27 cellular contexts compared by ENCODE assay signal in genomic region chr12:122820138-122820537, GRCh38.
"Had no signal": no experiment of that assay in that cellular context is flagged by ENCODE, and none has a peak within 500 bp of the region (broad histone marks: within the 10 kb centered on the region; RNA-seq: fewer than 3 reads in every experiment).

No MANE protein-coding gene starts in this region.

- H3K4me3 Mint-ChIP-seq: activated CD4-positive, alpha-beta memory T cell treated with anti-CD3 and anti-CD28 coated beads for 36 hours; activated CD4-positive, alpha-beta T cell treated with anti-CD3 and anti-CD28 coated beads, Interleukin-2, amount 10 ng/mL, durations not matched to agents 24 days and 14 days; activated T-cell treated with anti-CD3 and anti-CD28 coated beads, Interleukin-2, amount 50 U/mL, for 4 hours; activated T-helper 17 cell treated with anti-CD3 and anti-CD28 coated beads, Interleukin-2, amount 50 U/mL, for 72 hours; dendritic cell treated with granulocyte-macrophage colony-stimulating factor and Interleukin-4, amounts not matched to agents 40 ng/mL and 50 ng/mL, for 4 days; endodermal cell; natural killer cell; neural progenitor cell; T-helper 17 cell had no signal

- H3K27ac Mint-ChIP-seq: activated CD4-positive, alpha-beta memory T cell treated with anti-CD3 and anti-CD28 coated beads for 36 hours; activated CD4-positive, alpha-beta T cell treated with anti-CD3 and anti-CD28 coated beads, Interleukin-2, amount 10 ng/mL, durations not matched to agents 24 days and 14 days; activated naive CD4-positive, alpha-beta T cell treated with anti-CD3 and anti-CD28 coated beads, Interleukin-2, amount 50 U/mL, for 72 hours; activated T-helper 17 cell treated with anti-CD3 and anti-CD28 coated beads, Interleukin-2, amount 50 U/mL, for 72 hours; dendritic cell treated with granulocyte-macrophage colony-stimulating factor and Interleukin-4, amounts not matched to agents 40 ng/mL and 50 ng/mL, for 4 days; endodermal cell; natural killer cell; neural progenitor cell; T-helper 17 cell had no signal

- H3K4me3 ChIP-seq: breast epithelium, heart right ventricle, neural progenitor cell, thoracic aorta, uterus had no signal

- H3K36me3 Mint-ChIP-seq: activated CD4-positive, alpha-beta memory T cell treated with anti-CD3 and anti-CD28 coated beads for 36 hours; activated naive CD4-positive, alpha-beta T cell treated with anti-CD3 and anti-CD28 coated beads, Interleukin-2, amount 50 U/mL, for 72 hours; natural killer cell; neural progenitor cell had no signal

- H3K4me2 ChIP-seq: neural progenitor cell had no signal

- DNase-seq: activated CD4-positive, alpha-beta memory T cell treated with anti-CD3 and anti-CD28 coated beads for 36 hours; activated CD4-positive, alpha-beta T cell treated with anti-CD3 and anti-CD28 coated beads, Interleukin-2, amount 10 ng/mL, durations not matched to agents 24 days and 14 days; activated CD4-positive, CD25-positive, alpha-beta regulatory T cell treated with anti-CD3 and anti-CD28 coated beads, Interleukin-2, amount 50 U/mL, for 72 hours; activated CD8-positive, alpha-beta memory T cell treated with anti-CD3 and anti-CD28 coated beads, Interleukin-2, amount 50 U/mL, for 48 hours; activated naive CD4-positive, alpha-beta T cell; activated T-cell treated with anti-CD3 and anti-CD28 coated beads, Interleukin-2, amount 50 U/mL, for 4 hours; central memory CD4-positive, alpha-beta T cell; endodermal cell; foreskin fibroblast; heart right ventricle; mesenchymal stem cell; natural killer cell; right cardiac atrium; stimulated activated CD4-positive, alpha-beta T cell treated with anti-CD3 and anti-CD28 coated beads, Interleukin-15, amount 100 ng/mL, for 24 hours; stimulated activated CD4-positive, alpha-beta T cell treated with anti-CD3 and anti-CD28 coated beads, Interleukin-2, amount 100 ng/mL, for 24 hours; stimulated activated naive CD4-positive, alpha-beta T cell treated with Interleukin-2 at 50 U/mL for 16 hours; T-helper 17 cell; T1000; trophoblast cell; uterus; WERI-Rb-1 had no signal

- ATAC-seq: activated naive CD4-positive, alpha-beta T cell treated with anti-CD3 and anti-CD28 coated beads, Interleukin-2, amount 50 U/mL, for 72 hours; activated T-cell treated with anti-CD3 and anti-CD28 coated beads, Interleukin-2, amount 50 U/mL, for 4 hours; activated T-helper 17 cell treated with anti-CD3 and anti-CD28 coated beads, Interleukin-2, amount 50 U/mL, for 72 hours; heart right ventricle; natural killer cell; right cardiac atrium had no signal

- H3K9ac ChIP-seq: neural progenitor cell had no signal

- H3K36me3 ChIP-seq: breast epithelium, heart right ventricle, neural progenitor cell, thoracic aorta, uterus, WERI-Rb-1 had no signal

- H3K27me3 ChIP-seq: breast epithelium, heart right ventricle, neural progenitor cell, uterus had no signal

- H3K27me3 Mint-ChIP-seq: activated CD4-positive, alpha-beta memory T cell treated with anti-CD3 and anti-CD28 coated beads for 36 hours; activated T-helper 17 cell treated with anti-CD3 and anti-CD28 coated beads, Interleukin-2, amount 50 U/mL, for 72 hours; T-helper 17 cell had no signal

- H2AFZ ChIP-seq: neural progenitor cell had no signal

- H3K9me3 Mint-ChIP-seq: activated CD4-positive, alpha-beta memory T cell treated with anti-CD3 and anti-CD28 coated beads for 36 hours; activated CD4-positive, alpha-beta T cell treated with anti-CD3 and anti-CD28 coated beads, Interleukin-2, amount 10 ng/mL, durations not matched to agents 24 days and 14 days; activated naive CD4-positive, alpha-beta T cell treated with anti-CD3 and anti-CD28 coated beads, Interleukin-2, amount 50 U/mL, for 72 hours; activated T-cell treated with anti-CD3 and anti-CD28 coated beads, Interleukin-2, amount 50 U/mL, for 4 hours; activated T-helper 17 cell treated with anti-CD3 and anti-CD28 coated beads, Interleukin-2, amount 50 U/mL, for 72 hours; dendritic cell treated with granulocyte-macrophage colony-stimulating factor and Interleukin-4, amounts not matched to agents 40 ng/mL and 50 ng/mL, for 4 days; endodermal cell; natural killer cell; neural progenitor cell had no signal

- H3K4me1 ChIP-seq: breast epithelium, heart right ventricle, neural progenitor cell, uterus had no signal

- H3K27ac ChIP-seq: breast epithelium, heart right ventricle, neural progenitor cell, thoracic aorta, uterus, WERI-Rb-1 had no signal

- H3K4me1 Mint-ChIP-seq: activated CD4-positive, alpha-beta T cell treated with anti-CD3 and anti-CD28 coated beads, Interleukin-2, amount 10 ng/mL, durations not matched to agents 24 days and 14 days; activated T-helper 17 cell treated with anti-CD3 and anti-CD28 coated beads, Interleukin-2, amount 50 U/mL, for 72 hours; endodermal cell; natural killer cell; T-helper 17 cell had no signal

- H3K9me3 ChIP-seq: breast epithelium, heart right ventricle, thoracic aorta, uterus had no signal
